In genomic region chr7:141184532-141185190, GRCh38 we compare ENCODE assay signal across 1 cellular context.
A peak's percentile ranks its signal among the peaks of the same experiment; 100 is the strongest.
TF ChIP-seq lines count a peak whose summit lies in the region.

No MANE protein-coding gene starts in this region.

TF ChIP-seq in GM12878, 131 proteins besides CTCF, POLR2A, EP300 and RAD21 (continued from another document):
- TF ChIP-seq, protein P1, sequence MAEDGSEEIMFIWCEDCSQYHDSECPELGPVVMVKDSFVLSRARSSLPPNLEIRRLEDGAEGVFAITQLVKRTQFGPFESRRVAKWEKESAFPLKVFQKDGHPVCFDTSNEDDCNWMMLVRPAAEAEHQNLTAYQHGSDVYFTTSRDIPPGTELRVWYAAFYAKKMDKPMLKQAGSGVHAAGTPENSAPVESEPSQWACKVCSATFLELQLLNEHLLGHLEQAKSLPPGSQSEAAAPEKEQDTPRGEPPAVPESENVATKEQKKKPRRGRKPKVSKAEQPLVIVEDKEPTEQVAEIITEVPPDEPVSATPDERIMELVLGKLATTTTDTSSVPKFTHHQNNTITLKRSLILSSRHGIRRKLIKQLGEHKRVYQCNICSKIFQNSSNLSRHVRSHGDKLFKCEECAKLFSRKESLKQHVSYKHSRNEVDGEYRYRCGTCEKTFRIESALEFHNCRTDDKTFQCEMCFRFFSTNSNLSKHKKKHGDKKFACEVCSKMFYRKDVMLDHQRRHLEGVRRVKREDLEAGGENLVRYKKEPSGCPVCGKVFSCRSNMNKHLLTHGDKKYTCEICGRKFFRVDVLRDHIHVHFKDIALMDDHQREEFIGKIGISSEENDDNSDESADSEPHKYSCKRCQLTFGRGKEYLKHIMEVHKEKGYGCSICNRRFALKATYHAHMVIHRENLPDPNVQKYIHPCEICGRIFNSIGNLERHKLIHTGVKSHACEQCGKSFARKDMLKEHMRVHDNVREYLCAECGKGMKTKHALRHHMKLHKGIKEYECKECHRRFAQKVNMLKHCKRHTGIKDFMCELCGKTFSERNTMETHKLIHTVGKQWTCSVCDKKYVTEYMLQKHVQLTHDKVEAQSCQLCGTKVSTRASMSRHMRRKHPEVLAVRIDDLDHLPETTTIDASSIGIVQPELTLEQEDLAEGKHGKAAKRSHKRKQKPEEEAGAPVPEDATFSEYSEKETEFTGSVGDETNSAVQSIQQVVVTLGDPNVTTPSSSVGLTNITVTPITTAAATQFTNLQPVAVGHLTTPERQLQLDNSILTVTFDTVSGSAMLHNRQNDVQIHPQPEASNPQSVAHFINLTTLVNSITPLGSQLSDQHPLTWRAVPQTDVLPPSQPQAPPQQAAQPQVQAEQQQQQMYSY (CRISPR knock-in tag; IDR thresholded peaks at IDR 0.05) = no peak
- TF ChIP-seq WRNIP1 (IDR thresholded peaks at IDR 0.05; ENCODE audit: borderline replicate concordance, low read depth, low read length) = no peak
- TF ChIP-seq IKZF1 (conservative IDR thresholded peaks at IDR 0.05) = peak; percentile 82
- TF ChIP-seq BCL11A (IDR thresholded peaks at IDR 0.05; ENCODE audit: low read depth, low read length) = peak; percentile 43
- 0 out of 2 replicates have a peak, but pooled peaks have one; percentile 9 for TF ChIP-seq SPI1 (IDR thresholded peaks at IDR 0.05; ENCODE audit: borderline replicate concordance, insufficient read depth, low read depth, low read length)
- TF ChIP-seq NR2F1 (conservative IDR thresholded peaks at IDR 0.05) = peak; percentile 42; the same call in 1 of the 2 replicates
- TF ChIP-seq ATF2 (IDR thresholded peaks at IDR 0.05; ENCODE audit: low read length) = peak; percentile 49; the same call in 1 of the 2 replicates
- peak; percentile 71 to 76 for TF ChIP-seq IKZF2 (IDR thresholded peaks at IDR 0.05)
- peak; percentile 96 for TF ChIP-seq RELB (IDR thresholded peaks at IDR 0.05; ENCODE audit: low read depth)
- peak; percentile 45; the same call in 1 of the 2 replicates for TF ChIP-seq ATF7 (IDR thresholded peaks at IDR 0.05; ENCODE audit: low read depth)
- TF ChIP-seq FOXM1 (IDR thresholded peaks at IDR 0.05; ENCODE audit: low read depth, low read length) = peak; percentile 45; the same call in 1 of the 2 replicates
